Comparison of ENCODE assay signal across 7 cellular contexts in the genomic region with DNA sequence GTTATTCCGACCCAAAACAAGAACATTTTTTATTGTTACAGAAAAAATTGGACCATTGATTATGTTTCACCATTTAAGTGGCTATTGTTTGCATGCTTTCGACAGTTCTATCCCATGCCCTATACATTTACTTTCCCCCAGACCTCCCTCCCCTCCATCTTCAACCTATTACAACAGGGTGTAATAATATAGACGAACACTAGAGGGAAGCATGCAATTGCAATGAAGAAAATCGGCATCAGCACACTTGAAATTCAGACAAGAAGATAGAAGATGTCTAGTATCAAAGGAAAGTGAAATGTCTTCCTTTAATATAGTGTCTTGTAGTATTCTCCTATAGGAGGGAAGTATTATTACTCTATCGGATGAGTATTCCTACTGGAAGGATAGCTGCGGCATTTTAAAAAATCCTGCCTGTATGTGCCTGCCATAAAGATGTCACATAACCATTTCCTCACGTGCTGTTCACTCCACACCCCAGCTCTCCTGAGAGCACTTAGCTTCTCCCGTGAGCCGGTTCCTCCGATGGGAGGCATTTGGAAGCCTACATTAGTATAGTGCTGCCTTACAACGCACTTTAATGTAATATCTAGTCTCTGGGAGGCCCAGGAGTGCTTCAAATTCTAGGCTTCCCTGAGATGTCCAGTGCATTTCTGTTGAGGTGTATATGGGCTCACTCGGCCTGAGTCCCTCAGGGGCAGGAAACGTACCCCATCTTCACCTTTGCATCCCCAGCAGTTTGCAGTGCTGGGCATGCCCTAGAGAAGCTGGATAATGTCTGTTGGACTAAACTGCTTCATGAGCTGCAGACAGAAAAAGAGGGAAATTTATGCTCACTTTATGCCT. TPM values are rescaled to one million over a fixed set of nuclear protein-coding genes. Genes with fewer than 3 reads are reported as not detected.
DNase-seq lines count a peak whose midpoint lies in the region; ATAC-seq, FAIRE-seq and TF ChIP-seq lines count a peak whose summit lies in the region.

No MANE protein-coding gene starts in this region.

- H3K23me2 ChIP-seq in H9 (ENCODE audit: insufficient read length, low read depth, low read length, poor library complexity, severe bottlenecking) (no peaks in the 10 kb centered on the region), H1 (ENCODE audit: low read depth, low read length) (no peaks in the 10 kb centered on the region)

- H3K23ac ChIP-seq in H9 (ENCODE audit: insufficient read length, low read depth, low read length) (no peak overlapping the region), H1 (ENCODE audit: insufficient read length) (no peak overlapping the region), mesendoderm (ENCODE audit: low read length) (no peak overlapping the region)

- DNase-seq in GM03348 (ENCODE audit: low spot score) (peak; percentile 76), H9 (no peak), MV-4-11 (lab: John Stamatoyannopoulos, UW) (peak; percentile 26), RCC 7860 (ENCODE audit: low spot score) (peak; percentile 67), H1 (ENCODE audit: low read depth in 1 of 2, low spot score in 2 of 2) (no peak), mesendoderm (peak; percentile 77)

- H2BK120ac ChIP-seq in H9 (ENCODE audit: low read depth, low read length, poor library complexity, severe bottlenecking): no peak overlapping the region
- H2BK120ac ChIP-seq in H1 (replicated peaks; ENCODE audit: low read depth, low read length): no peak overlapping the region
- no peak overlapping the region for H2BK120ac ChIP-seq in mesendoderm (ENCODE audit: low read depth, low read length)

- TF ChIP-seq POLR2A in H1 (IDR thresholded peaks at IDR 0.05; ENCODE audit: control extremely low read depth in 1 of 2, low read depth in 2 of 2, low read length in 2 of 2): no peak

- H3K14ac ChIP-seq in H9 (ENCODE audit: insufficient read depth, low read length): no peak overlapping the region
- no peak overlapping the region for H3K14ac ChIP-seq in H1 (ENCODE audit: insufficient read length)

- H4K91ac ChIP-seq in H9 (ENCODE audit: insufficient read length, low read depth, low read length): no peak overlapping the region
- H4K91ac ChIP-seq in H1 (replicated peaks; ENCODE audit: insufficient read length, low read length): no peak overlapping the region

- H3K9me3 Mint-ChIP-seq in H9: peaks cover 0 to 6% of the 10 kb centered on the region in 2 experiments; a peak in 1 of 5 replicates

- no peak overlapping the region for H4K5ac ChIP-seq in H9 (ENCODE audit: insufficient read length, low read depth, low read length)
- H4K5ac ChIP-seq in H1 (ENCODE audit: insufficient read length, low read depth, low read length): no peak overlapping the region
- no peak overlapping the region for H4K5ac ChIP-seq in mesendoderm (ENCODE audit: low read length)

- H3K56ac ChIP-seq in H9 (ENCODE audit: insufficient read length, low read depth, low read length): no peak overlapping the region
- no peak overlapping the region for H3K56ac ChIP-seq in H1 (replicated peaks; ENCODE audit: insufficient read length, low read depth, low read length)
- H3K56ac ChIP-seq in mesendoderm (ENCODE audit: low read length): no peak overlapping the region

- peak; percentile 88 to 92 for TF ChIP-seq RAD21 in H1 (IDR thresholded peaks at IDR 0.05 in 1 of 2, conservative IDR thresholded peaks at IDR 0.05 in 1 of 2; ENCODE audit: low read depth in 2 of 2, low read length in 2 of 2)

- H3K4me2 ChIP-seq in H9 (ENCODE audit: insufficient read depth, insufficient read length, low read length) (no peak overlapping the region), H1 (ENCODE audit: insufficient read depth in 1 of 2, low read depth in 2 of 2, low read length in 2 of 2) (no peak overlapping the region), mesendoderm (ENCODE audit: low read length) (no peak overlapping the region)

- H2BK20ac ChIP-seq in H9 (ENCODE audit: low read depth, low read length, poor library complexity, severe bottlenecking) (no peak overlapping the region), H1 (ENCODE audit: low read length) (no peak overlapping the region)

- no peaks in the 10 kb centered on the region for H4K20me1 ChIP-seq in H9 (ENCODE audit: control insufficient read depth, insufficient read depth, insufficient read length)
- no peaks in the 10 kb centered on the region for H4K20me1 ChIP-seq in H1 (replicated peaks in 1 of 2; ENCODE audit: control insufficient read depth in 1 of 2, insufficient read depth in 2 of 2, low read length in 2 of 2)

- no peaks in the 10 kb centered on the region for H3K9me3 ChIP-seq in H9 (ENCODE audit: control insufficient read depth, low read depth, low read length)
- no peaks in the 10 kb centered on the region for H3K9me3 ChIP-seq in H1 (ENCODE audit: insufficient read depth in 2 of 2, low read depth in 1 of 2, low read length in 1 of 2)

- no peaks in the 10 kb centered on the region for H3K4me1 Mint-ChIP-seq in H9

- H2AFZ ChIP-seq in H9 (ENCODE audit: low read length) (no peak overlapping the region), H1 (ENCODE audit: low read length) (no peak overlapping the region)

- H3K27me3 ChIP-seq in H9 (ENCODE audit: insufficient read depth, low read length) (no peaks in the 10 kb centered on the region), H1 (replicated peaks in 1 of 4; ENCODE audit: control insufficient read depth in 3 of 4, extremely low read depth in 1 of 4, insufficient read depth in 3 of 4, low read length in 3 of 4) (no peaks in the 10 kb centered on the region), mesendoderm (ENCODE audit: insufficient read depth, low read length, poor library complexity) (no peaks in the 10 kb centered on the region)

- H2AK5ac ChIP-seq in H9 (ENCODE audit: insufficient read length, low read length): no peak overlapping the region
- H2AK5ac ChIP-seq in H1 (ENCODE audit: low read depth, low read length): no peak overlapping the region
- no peak overlapping the region for H2AK5ac ChIP-seq in mesendoderm (ENCODE audit: low read length)

- H3K4me3 ChIP-seq in H1 (ENCODE audit: extremely low read depth in 1 of 4, insufficient read depth in 2 of 4, low read depth in 3 of 4, low read length in 4 of 4) (no peak overlapping the region), mesendoderm (ENCODE audit: low read length) (no peak overlapping the region)

- H3K79me2 ChIP-seq in H9 (ENCODE audit: insufficient read depth, low read length) (no peaks in the 10 kb centered on the region), H1 (ENCODE audit: control insufficient read depth in 1 of 2, insufficient read depth in 2 of 2, low read length in 2 of 2) (no peaks in the 10 kb centered on the region), mesendoderm (ENCODE audit: control insufficient read depth, insufficient read depth, low read length) (no peaks in the 10 kb centered on the region)

- no peak overlapping the region for H2BK12ac ChIP-seq in H9 (ENCODE audit: insufficient read length, low read depth, low read length)
- H2BK12ac ChIP-seq in H1 (ENCODE audit: low read depth, low read length): no peak overlapping the region

- WGBS in H9 (ENCODE audit: extremely low coverage, insufficient read length, low lambda C conversion rate): no CpG with 5 or more reads among the region's 13 CpGs
- 51% methylated on average over 13 of the region's 13 CpGs; no CpG with 5 or more reads in 1 of the 2 experiments for WGBS in H1 (ENCODE audit: extremely low coverage in 1 of 2, insufficient coverage in 1 of 2, insufficient read length in 1 of 2, insufficient replicate concordance in 2 of 2, low coverage in 1 of 2, low lambda C conversion rate in 2 of 2, missing lambda C conversion rate in 1 of 2), 2 experiments
- WGBS in mesendoderm (ENCODE audit: extremely low coverage, insufficient coverage, low lambda C conversion rate): no CpG with 5 or more reads among the region's 13 CpGs

- H3K18ac ChIP-seq in H9 (ENCODE audit: insufficient read length, low read depth, low read length) (no peak overlapping the region), H1 (ENCODE audit: extremely low read depth, low read length) (no peak overlapping the region), mesendoderm (ENCODE audit: low read length) (no peak overlapping the region)

- no peak overlapping the region for H4K8ac ChIP-seq in H9 (replicated peaks; ENCODE audit: insufficient read length, low read depth, low read length)
- 0 out of 2 replicates have a peak overlapping the region, but pooled peaks have one; percentile 84 for H4K8ac ChIP-seq in H1 (ENCODE audit: extremely low read depth, insufficient read depth, low read length)
- no peak overlapping the region for H4K8ac ChIP-seq in mesendoderm (ENCODE audit: low read depth, low read length)

- H3K27ac Mint-ChIP-seq in H9: no peak overlapping the region; a peak in 1 of 7 replicates

- no peak for TF ChIP-seq EP300 in H1 (IDR thresholded peaks at IDR 0.05; ENCODE audit: borderline replicate concordance in 1 of 2, low read depth in 2 of 2, low read length in 2 of 2)

- H3K79me1 ChIP-seq in H9 (ENCODE audit: insufficient read depth, low read depth, low read length, poor library complexity, severe bottlenecking): no peaks in the 10 kb centered on the region
- no peaks in the 10 kb centered on the region for H3K79me1 ChIP-seq in H1 (ENCODE audit: low read depth, low read length)
- H3K79me1 ChIP-seq in mesendoderm (ENCODE audit: low read length): no peaks in the 10 kb centered on the region

- TF ChIP-seq CTCF in H9 (conservative IDR thresholded peaks at IDR 0.05) (peak; percentile 85), H1 (IDR thresholded peaks at IDR 0.05; ENCODE audit: control extremely low read depth in 1 of 3, insufficient read depth in 1 of 3, low read depth in 1 of 3, low read length in 3 of 3) (peak in 2 of 3 experiments; percentile 51 to 69; a peak in 2 of 4 replicates)

- no peak overlapping the region for H3K4ac ChIP-seq in H9 (ENCODE audit: low read depth, low read length)
- no peak overlapping the region for H3K4ac ChIP-seq in H1 (replicated peaks; ENCODE audit: insufficient read length, low read depth, low read length)
- no peak overlapping the region for H3K4ac ChIP-seq in mesendoderm (ENCODE audit: low read depth, low read length)

- H3K27ac ChIP-seq in H9 (ENCODE audit: insufficient read length, low read depth, low read length) (no peak overlapping the region), H1 (ENCODE audit: low read depth, low read length) (no peak overlapping the region), mesendoderm (ENCODE audit: low read depth, low read length) (no peak overlapping the region)

- H3K9ac ChIP-seq in H9 (ENCODE audit: extremely low read depth, insufficient read length, low read length) (no peak overlapping the region), H1 (replicated peaks in 1 of 4; ENCODE audit: extremely low read depth in 1 of 4, low read depth in 3 of 4, low read length in 3 of 4) (no peak overlapping the region), mesendoderm (ENCODE audit: low read length) (no peak overlapping the region)

- no peaks in the 10 kb centered on the region for H3K27me3 Mint-ChIP-seq in H9 (ENCODE audit: low read depth)

- FAIRE-seq in RCC 7860 (lab: Jason Lieb, UNC) (peak; percentile 76), H1 (lab: Jason Lieb, UNC) (no peak)

- no peak for ATAC-seq in HG02981 (IDR thresholded peaks at IDR 0.05; ENCODE audit: unreplicated experiment)

- no peak overlapping the region for H3T11ph ChIP-seq in H9 (ENCODE audit: low read length)

- H3K36me3 ChIP-seq in H1 (ENCODE audit: control insufficient read depth in 2 of 4, insufficient read depth in 4 of 4, low read length in 3 of 4) (no peaks in the 10 kb centered on the region), mesendoderm (ENCODE audit: control insufficient read depth, insufficient read depth, low read length) (no peaks in the 10 kb centered on the region)

- H2BK15ac ChIP-seq in H9 (ENCODE audit: low read depth, low read length) (no peak overlapping the region), H1 (ENCODE audit: low read length) (no peak overlapping the region), mesendoderm (replicated peaks; ENCODE audit: low read depth) (no peak overlapping the region)

- POLR2A ChIA-PET in H1 (lab: Charles Lee; ENCODE audit: partially characterized antibody): no interaction called here

- peaks cover 0 to 4% (median 0%) of the 10 kb centered on the region in 3 experiments; a peak in 2 of 7 replicates for H3K36me3 Mint-ChIP-seq in H9 (ENCODE audit: insufficient read depth in 1 of 3, low read depth in 3 of 3)

- no peak overlapping the region for H3K4me3 Mint-ChIP-seq in H9

- no peak overlapping the region for H2BK5ac ChIP-seq in H9 (ENCODE audit: insufficient read length, low read length)
- no peak overlapping the region for H2BK5ac ChIP-seq in H1 (ENCODE audit: low read depth, low read length)
- no peak overlapping the region for H2BK5ac ChIP-seq in mesendoderm (ENCODE audit: low read length)

- H3K4me1 ChIP-seq in H9 (ENCODE audit: insufficient read depth, low read length) (no peaks in the 10 kb centered on the region), H1 (replicated peaks in 1 of 4; ENCODE audit: control insufficient read depth in 3 of 4, insufficient read depth in 4 of 4, low read length in 3 of 4) (no peaks in the 10 kb centered on the region), mesendoderm (ENCODE audit: control insufficient read depth, low read depth, low read length) (no peaks in the 10 kb centered on the region)

- CTCF ChIA-PET in H1 (lab: Charles Lee; ENCODE audit: partially characterized antibody): interaction anchor here (0.6 to 2.8 kb wide), 50 partner anchors 8 to 748 kb away, joined by 3 to 36 read pairs (median 4); a partner anchor contains a TSS

RNA-seq across cellular contexts. Expression of a gene that starts 17.8 kb away (rescaled TPM):
- not detected in 2 replicates for total RNA-seq in H9 (2021)
- not detected in 2 replicates for total RNA-seq in H1 (2021; fragmentation: NEBNext Ultra II Directional; extraction: Animal tissue kit (Norgen Biotek cat#: 25700))
- not detected in 2 replicates for polyA plus RNA-seq in H1 (2011; rRNA removed)
- polyA plus RNA-seq in H1 (2011; cell fraction: cytosol; rRNA removed): 0.05 TPM
- polyA plus RNA-seq in H1 (2011; cell fraction: nucleus; rRNA removed): not detected
- polyA plus RNA-seq in H1 (2012, experiment 1 of 2): 0.10 to 0.35 TPM (median 0.18 TPM) in 4 replicates
- not detected for polyA plus RNA-seq in H1 (2012, experiment 2 of 2)
- not detected for polyA plus RNA-seq in H1 (2013, experiment 1 of 2)
- 0.04 TPM for polyA plus RNA-seq in H1 (2013, experiment 2 of 2)
- 0.10 TPM in 1 of 2 replicates, not detected in the other for polyA minus RNA-seq in H1 (2011; rRNA and poly(A)+ RNA removed)
- polyA minus RNA-seq in H1 (2011; cell fraction: cytosol; rRNA and poly(A)+ RNA removed): not detected
- polyA minus RNA-seq in H1 (2011; cell fraction: nucleus; rRNA and poly(A)+ RNA removed): 0.50 TPM
- polyA plus RNA-seq in mesendoderm (2013, experiment 1 of 2): not detected
- not detected for polyA plus RNA-seq in mesendoderm (2013, experiment 2 of 2)

RNA-seq across cellular contexts. Expression of a gene that starts 41.5 kb away (rescaled TPM):
- 17.4 and 18.6 TPM in 2 replicates for total RNA-seq in H9 (2021)
- total RNA-seq in H1 (2021; fragmentation: NEBNext Ultra II Directional; extraction: Animal tissue kit (Norgen Biotek cat#: 25700)): 21.8 and 23.9 TPM in 2 replicates
- polyA plus RNA-seq in H1 (2011; rRNA removed): 34.2 and 56.7 TPM in 2 replicates
- polyA plus RNA-seq in H1 (2011; cell fraction: cytosol; rRNA removed): 35.7 TPM
- polyA plus RNA-seq in H1 (2011; cell fraction: nucleus; rRNA removed): 48.2 TPM
- 15.1 to 24.0 TPM (median 20.1 TPM) in 4 replicates for polyA plus RNA-seq in H1 (2012, experiment 1 of 2)
- 19.3 TPM for polyA plus RNA-seq in H1 (2012, experiment 2 of 2)
- 20.2 TPM for polyA plus RNA-seq in H1 (2013, experiment 1 of 2)
- polyA plus RNA-seq in H1 (2013, experiment 2 of 2): 19.2 TPM
- polyA minus RNA-seq in H1 (2011; rRNA and poly(A)+ RNA removed): 46.4 and 70.7 TPM in 2 replicates
- polyA minus RNA-seq in H1 (2011; cell fraction: cytosol; rRNA and poly(A)+ RNA removed): 20.7 TPM
- polyA minus RNA-seq in H1 (2011; cell fraction: nucleus; rRNA and poly(A)+ RNA removed): 12.0 TPM
- 26.5 TPM for polyA plus RNA-seq in mesendoderm (2013, experiment 1 of 2)
- 27.3 TPM for polyA plus RNA-seq in mesendoderm (2013, experiment 2 of 2)

Comparison
In these comparisons a context has a peak if more than half of its experiments do, and no peak if none do; other contexts are left out.
1. DNase-seq: peak in GM03348 (single experiment), MV-4-11 (single experiment), RCC 7860 (single experiment) and mesendoderm (single experiment); none in H9 (single experiment) and H1 (0 of 2).